In the genomic region with DNA sequence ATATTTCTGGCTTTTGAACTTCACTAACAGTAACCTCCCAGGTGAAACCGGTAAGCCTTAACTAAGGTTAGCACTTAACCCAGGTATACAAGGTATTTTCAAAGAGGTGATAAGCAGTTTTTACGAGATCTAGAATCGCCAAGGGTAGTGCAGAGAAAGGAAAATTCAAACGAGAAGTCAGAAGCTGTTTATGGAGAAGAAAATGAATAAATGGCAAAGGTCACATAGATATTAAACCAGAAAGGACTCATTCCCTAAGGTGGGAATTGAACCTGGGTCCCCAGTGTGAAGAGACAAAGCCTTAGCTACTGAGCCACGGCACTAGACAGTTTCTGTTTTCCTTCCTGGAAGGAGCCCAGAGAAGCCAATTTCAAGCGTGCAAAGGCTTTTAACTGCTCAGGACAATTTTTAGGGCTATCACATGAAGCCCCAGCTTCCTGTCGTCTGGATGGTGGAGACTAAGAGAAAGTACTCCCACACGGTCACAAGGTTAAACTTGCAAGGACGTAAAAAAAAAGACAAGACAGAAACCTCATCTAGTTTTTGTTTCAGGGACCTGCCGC, we compare ENCODE assay signal across 1 cellular context.
TF ChIP-seq lines count a peak whose summit lies in the region.

No MANE protein-coding gene starts in this region.

TF ChIP-seq in GM23338, 12 proteins besides CTCF, POLR2A, EP300 and RAD21 (continued from another document):
- TF ChIP-seq, protein P1, sequence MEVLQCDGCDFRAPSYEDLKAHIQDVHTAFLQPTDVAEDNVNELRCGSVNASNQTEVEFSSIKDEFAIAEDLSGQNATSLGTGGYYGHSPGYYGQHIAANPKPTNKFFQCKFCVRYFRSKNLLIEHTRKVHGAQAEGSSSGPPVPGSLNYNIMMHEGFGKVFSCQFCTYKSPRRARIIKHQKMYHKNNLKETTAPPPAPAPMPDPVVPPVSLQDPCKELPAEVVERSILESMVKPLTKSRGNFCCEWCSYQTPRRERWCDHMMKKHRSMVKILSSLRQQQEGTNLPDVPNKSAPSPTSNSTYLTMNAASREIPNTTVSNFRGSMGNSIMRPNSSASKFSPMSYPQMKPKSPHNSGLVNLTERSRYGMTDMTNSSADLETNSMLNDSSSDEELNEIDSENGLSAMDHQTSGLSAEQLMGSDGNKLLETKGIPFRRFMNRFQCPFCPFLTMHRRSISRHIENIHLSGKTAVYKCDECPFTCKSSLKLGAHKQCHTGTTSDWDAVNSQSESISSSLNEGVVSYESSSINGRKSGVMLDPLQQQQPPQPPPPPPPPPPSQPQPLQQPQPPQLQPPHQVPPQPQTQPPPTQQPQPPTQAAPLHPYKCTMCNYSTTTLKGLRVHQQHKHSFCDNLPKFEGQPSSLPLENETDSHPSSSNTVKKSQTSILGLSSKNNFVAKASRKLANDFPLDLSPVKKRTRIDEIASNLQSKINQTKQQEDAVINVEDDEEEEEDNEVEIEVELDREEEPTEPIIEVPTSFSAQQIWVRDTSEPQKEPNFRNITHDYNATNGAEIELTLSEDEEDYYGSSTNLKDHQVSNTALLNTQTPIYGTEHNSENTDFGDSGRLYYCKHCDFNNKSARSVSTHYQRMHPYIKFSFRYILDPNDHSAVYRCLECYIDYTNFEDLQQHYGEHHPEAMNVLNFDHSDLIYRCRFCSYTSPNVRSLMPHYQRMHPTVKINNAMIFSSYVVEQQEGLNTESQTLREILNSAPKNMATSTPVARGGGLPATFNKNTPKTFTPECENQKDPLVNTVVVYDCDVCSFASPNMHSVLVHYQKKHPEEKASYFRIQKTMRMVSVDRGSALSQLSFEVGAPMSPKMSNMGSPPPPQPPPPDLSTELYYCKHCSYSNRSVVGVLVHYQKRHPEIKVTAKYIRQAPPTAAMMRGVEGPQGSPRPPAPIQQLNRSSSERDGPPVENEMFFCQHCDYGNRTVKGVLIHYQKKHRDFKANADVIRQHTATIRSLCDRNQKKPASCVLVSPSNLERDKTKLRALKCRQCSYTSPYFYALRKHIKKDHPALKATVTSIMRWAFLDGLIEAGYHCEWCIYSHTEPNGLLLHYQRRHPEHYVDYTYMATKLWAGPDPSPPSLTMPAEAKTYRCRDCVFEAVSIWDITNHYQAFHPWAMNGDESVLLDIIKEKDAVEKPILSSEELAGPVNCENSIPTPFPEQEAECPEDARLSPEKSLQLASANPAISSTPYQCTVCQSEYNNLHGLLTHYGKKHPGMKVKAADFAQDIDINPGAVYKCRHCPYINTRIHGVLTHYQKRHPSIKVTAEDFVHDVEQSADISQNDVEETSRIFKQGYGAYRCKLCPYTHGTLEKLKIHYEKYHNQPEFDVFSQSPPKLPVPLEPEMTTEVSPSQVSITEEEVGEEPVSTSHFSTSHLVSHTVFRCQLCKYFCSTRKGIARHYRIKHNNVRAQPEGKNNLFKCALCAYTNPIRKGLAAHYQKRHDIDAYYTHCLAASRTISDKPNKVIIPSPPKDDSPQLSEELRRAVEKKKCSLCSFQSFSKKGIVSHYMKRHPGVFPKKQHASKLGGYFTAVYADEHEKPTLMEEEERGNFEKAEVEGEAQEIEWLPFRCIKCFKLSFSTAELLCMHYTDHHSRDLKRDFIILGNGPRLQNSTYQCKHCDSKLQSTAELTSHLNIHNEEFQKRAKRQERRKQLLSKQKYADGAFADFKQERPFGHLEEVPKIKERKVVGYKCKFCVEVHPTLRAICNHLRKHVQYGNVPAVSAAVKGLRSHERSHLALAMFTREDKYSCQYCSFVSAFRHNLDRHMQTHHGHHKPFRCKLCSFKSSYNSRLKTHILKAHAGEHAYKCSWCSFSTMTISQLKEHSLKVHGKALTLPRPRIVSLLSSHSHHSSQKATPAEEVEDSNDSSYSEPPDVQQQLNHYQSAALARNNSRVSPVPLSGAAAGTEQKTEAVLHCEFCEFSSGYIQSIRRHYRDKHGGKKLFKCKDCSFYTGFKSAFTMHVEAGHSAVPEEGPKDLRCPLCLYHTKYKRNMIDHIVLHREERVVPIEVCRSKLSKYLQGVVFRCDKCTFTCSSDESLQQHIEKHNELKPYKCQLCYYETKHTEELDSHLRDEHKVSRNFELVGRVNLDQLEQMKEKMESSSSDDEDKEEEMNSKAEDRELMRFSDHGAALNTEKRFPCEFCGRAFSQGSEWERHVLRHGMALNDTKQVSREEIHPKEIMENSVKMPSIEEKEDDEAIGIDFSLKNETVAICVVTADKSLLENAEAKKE (CRISPR knock-in tag; IDR thresholded peaks at IDR 0.05), result no peak
- TF ChIP-seq ZNF331 (CRISPR knock-in tag; IDR thresholded peaks at IDR 0.05; ENCODE audit: low read depth), result no peak
- no peak for TF ChIP-seq CREB1 (CRISPR knock-in tag; IDR thresholded peaks at IDR 0.05; ENCODE audit: low read depth)
- TF ChIP-seq, protein P2, sequence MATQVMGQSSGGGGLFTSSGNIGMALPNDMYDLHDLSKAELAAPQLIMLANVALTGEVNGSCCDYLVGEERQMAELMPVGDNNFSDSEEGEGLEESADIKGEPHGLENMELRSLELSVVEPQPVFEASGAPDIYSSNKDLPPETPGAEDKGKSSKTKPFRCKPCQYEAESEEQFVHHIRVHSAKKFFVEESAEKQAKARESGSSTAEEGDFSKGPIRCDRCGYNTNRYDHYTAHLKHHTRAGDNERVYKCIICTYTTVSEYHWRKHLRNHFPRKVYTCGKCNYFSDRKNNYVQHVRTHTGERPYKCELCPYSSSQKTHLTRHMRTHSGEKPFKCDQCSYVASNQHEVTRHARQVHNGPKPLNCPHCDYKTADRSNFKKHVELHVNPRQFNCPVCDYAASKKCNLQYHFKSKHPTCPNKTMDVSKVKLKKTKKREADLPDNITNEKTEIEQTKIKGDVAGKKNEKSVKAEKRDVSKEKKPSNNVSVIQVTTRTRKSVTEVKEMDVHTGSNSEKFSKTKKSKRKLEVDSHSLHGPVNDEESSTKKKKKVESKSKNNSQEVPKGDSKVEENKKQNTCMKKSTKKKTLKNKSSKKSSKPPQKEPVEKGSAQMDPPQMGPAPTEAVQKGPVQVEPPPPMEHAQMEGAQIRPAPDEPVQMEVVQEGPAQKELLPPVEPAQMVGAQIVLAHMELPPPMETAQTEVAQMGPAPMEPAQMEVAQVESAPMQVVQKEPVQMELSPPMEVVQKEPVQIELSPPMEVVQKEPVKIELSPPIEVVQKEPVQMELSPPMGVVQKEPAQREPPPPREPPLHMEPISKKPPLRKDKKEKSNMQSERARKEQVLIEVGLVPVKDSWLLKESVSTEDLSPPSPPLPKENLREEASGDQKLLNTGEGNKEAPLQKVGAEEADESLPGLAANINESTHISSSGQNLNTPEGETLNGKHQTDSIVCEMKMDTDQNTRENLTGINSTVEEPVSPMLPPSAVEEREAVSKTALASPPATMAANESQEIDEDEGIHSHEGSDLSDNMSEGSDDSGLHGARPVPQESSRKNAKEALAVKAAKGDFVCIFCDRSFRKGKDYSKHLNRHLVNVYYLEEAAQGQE (IDR thresholded peaks at IDR 0.05; ENCODE audit: unreplicated experiment), result no peak
